ENCODE assay signal across 1 cellular context in the genomic region with DNA sequence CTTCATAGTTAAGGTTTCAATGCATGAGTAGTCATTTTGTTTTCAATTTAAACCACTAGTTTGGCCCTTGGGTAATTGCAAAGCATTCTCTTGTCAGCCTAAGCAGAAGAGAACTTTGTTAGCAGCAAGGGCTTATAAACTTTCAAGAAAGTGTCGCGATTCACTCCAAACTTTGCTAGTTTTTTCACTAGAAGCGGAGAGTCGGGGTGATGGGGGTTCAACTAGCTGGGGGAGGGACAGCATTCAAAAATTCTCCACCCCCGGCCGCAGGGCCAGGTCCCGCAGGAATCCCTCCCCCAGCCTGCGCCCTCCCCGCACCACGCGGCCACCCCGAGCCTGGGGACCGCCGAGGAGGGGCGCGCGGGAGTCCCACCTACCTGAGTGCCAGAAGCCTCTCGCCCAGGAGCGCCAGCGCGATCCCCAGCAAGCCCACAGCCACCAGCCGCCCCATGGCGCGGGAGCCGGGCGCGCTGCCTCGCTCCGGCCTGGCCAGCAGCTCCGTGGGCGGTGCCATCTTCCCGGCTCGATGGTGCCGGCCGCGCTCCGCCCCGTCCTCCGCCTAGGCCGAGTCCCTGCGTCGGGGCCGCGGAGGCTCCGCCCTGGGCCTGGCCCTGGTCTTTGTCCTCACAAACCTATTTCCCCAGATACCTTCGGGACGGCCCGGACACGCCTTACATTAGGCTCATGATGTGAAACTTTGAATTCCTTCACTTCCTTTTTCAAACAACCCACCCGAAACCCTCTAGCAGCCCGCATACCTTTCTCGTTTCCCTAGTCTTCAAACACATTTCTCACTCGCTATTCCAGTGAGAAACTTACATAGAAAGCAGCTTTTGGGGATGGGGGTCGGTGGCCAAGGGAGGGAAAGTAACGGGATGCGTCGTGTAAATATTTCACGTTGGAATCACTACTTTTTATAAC.
TF ChIP-seq lines count a peak whose summit lies in the region.

Gene PON2, minus strand, starts transcription at position 528 of the 921 bp plus-strand sequence. Its CDS starts 77 bp downstream, at position 451.

TF ChIP-seq in HEK293, 187 proteins besides CTCF, POLR2A, EP300 and RAD21 (continued from another document and continues in another):
- no peak for TF ChIP-seq ZBTB21 (tag by site-specific recombination; IDR thresholded peaks at IDR 0.05)
- 0 out of 2 replicates have a peak, but pooled peaks have one; percentile 16 for TF ChIP-seq ZSCAN16 (tag by site-specific recombination; IDR thresholded peaks at IDR 0.05)
- TF ChIP-seq ZNF10 (tag by site-specific recombination; IDR thresholded peaks at IDR 0.05) = no peak
- no peak for TF ChIP-seq ZNF391 (tag by site-specific recombination; IDR thresholded peaks at IDR 0.05; ENCODE audit: borderline replicate concordance, low read depth)
- no peak for TF ChIP-seq ZNF362 (tag by site-specific recombination; IDR thresholded peaks at IDR 0.05)
- TF ChIP-seq, protein P1, sequence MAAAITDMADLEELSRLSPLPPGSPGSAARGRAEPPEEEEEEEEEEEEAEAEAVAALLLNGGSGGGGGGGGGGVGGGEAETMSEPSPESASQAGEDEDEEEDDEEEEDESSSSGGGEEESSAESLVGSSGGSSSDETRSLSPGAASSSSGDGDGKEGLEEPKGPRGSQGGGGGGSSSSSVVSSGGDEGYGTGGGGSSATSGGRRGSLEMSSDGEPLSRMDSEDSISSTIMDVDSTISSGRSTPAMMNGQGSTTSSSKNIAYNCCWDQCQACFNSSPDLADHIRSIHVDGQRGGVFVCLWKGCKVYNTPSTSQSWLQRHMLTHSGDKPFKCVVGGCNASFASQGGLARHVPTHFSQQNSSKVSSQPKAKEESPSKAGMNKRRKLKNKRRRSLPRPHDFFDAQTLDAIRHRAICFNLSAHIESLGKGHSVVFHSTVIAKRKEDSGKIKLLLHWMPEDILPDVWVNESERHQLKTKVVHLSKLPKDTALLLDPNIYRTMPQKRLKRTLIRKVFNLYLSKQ (tag by site-specific recombination; IDR thresholded peaks at IDR 0.05; ENCODE audit: borderline replicate concordance) = no peak
- peak; percentile 49; the same call in 1 of the 2 replicates for TF ChIP-seq ZNF600 (tag by site-specific recombination; IDR thresholded peaks at IDR 0.05)
- no peak for TF ChIP-seq OVOL3 (tag by site-specific recombination; IDR thresholded peaks at IDR 0.05)
- TF ChIP-seq ZNF548 (tag by site-specific recombination; IDR thresholded peaks at IDR 0.05) = no peak
- TF ChIP-seq SP7 (tag by site-specific recombination; IDR thresholded peaks at IDR 0.05) = peak; percentile 21; the same call in 1 of the 2 replicates
- no peak for TF ChIP-seq ZNF280C (tag by site-specific recombination; IDR thresholded peaks at IDR 0.05)
- TF ChIP-seq ZNF366 (tag by site-specific recombination; conservative IDR thresholded peaks at IDR 0.05) = no peak
- peak; percentile 26; the same call in 1 of the 2 replicates for TF ChIP-seq ZBTB48 (tag by site-specific recombination; IDR thresholded peaks at IDR 0.05)
- peak; percentile 57 for TF ChIP-seq PRDM1 (tag by site-specific recombination; IDR thresholded peaks at IDR 0.05)
- no peak for TF ChIP-seq ZNF221 (tag by site-specific recombination; IDR thresholded peaks at IDR 0.05; ENCODE audit: borderline replicate concordance)
- TF ChIP-seq, protein P2, sequence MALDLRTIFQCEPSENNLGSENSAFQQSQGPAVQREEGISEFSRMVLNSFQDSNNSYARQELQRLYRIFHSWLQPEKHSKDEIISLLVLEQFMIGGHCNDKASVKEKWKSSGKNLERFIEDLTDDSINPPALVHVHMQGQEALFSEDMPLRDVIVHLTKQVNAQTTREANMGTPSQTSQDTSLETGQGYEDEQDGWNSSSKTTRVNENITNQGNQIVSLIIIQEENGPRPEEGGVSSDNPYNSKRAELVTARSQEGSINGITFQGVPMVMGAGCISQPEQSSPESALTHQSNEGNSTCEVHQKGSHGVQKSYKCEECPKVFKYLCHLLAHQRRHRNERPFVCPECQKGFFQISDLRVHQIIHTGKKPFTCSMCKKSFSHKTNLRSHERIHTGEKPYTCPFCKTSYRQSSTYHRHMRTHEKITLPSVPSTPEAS (tag by site-specific recombination; IDR thresholded peaks at IDR 0.05) = no peak
- TF ChIP-seq, protein P3, sequence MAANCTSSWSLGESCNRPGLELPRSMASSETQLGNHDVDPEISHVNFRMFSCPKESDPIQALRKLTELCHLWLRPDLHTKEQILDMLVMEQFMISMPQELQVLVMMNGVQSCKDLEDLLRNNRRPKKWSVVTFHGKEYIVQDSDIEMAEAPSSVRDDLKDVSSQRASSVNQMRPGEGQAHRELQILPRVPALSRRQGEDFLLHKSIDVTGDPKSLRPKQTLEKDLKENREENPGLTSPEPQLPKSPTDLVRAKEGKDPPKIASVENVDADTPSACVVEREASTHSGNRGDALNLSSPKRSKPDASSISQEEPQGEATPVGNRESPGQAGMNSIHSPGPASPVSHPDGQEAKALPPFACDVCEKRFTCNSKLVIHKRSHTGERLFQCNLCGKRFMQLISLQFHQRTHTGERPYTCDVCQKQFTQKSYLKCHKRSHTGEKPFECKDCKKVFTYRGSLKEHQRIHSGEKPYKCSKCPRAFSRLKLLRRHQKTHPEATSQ (tag by site-specific recombination; IDR thresholded peaks at IDR 0.05) = peak; percentile 60; the same call in 1 of the 2 replicates
- no peak for TF ChIP-seq ZNF19 (tag by site-specific recombination; IDR thresholded peaks at IDR 0.05; ENCODE audit: low read depth)
- TF ChIP-seq ZNF544 (tag by site-specific recombination; IDR thresholded peaks at IDR 0.05) = no peak
- peak; percentile 68 for TF ChIP-seq SP2 (tag by site-specific recombination; IDR thresholded peaks at IDR 0.05)
- TF ChIP-seq ZNF701 (tag by site-specific recombination; IDR thresholded peaks at IDR 0.05) = no peak
- no peak for TF ChIP-seq ZNF768 (tag by site-specific recombination; IDR thresholded peaks at IDR 0.05)
- no peak for TF ChIP-seq ZSCAN18 (tag by site-specific recombination; IDR thresholded peaks at IDR 0.05)
- TF ChIP-seq ZNF518A (tag by site-specific recombination; conservative IDR thresholded peaks at IDR 0.05; ENCODE audit: low read depth) = 0 out of 2 replicates have a peak, but pooled peaks have one; percentile 20
- no peak for TF ChIP-seq ZNF280D (tag by site-specific recombination; IDR thresholded peaks at IDR 0.05)
- TF ChIP-seq ZNF155 (tag by site-specific recombination; IDR thresholded peaks at IDR 0.05) = no peak
- no peak for TF ChIP-seq KLF16 (tag by site-specific recombination; IDR thresholded peaks at IDR 0.05)
- no peak for TF ChIP-seq ZNF16 (tag by site-specific recombination; IDR thresholded peaks at IDR 0.05; ENCODE audit: low read depth)
- TF ChIP-seq ZNF626 (tag by site-specific recombination; IDR thresholded peaks at IDR 0.05) = no peak
- TF ChIP-seq ZNF114 (tag by site-specific recombination; IDR thresholded peaks at IDR 0.05) = no peak
- no peak for TF ChIP-seq ZNF473 (tag by site-specific recombination; IDR thresholded peaks at IDR 0.05)
- TF ChIP-seq ZNF670 (tag by site-specific recombination; IDR thresholded peaks at IDR 0.05; ENCODE audit: low read depth) = no peak
- TF ChIP-seq ZNF561 (tag by site-specific recombination; IDR thresholded peaks at IDR 0.05; ENCODE audit: borderline replicate concordance) = peak; percentile 88
- no peak; the same call in 1 of the 2 replicates for TF ChIP-seq ZNF501 (tag by site-specific recombination; IDR thresholded peaks at IDR 0.05)
- no peak for TF ChIP-seq ZNF174 (tag by site-specific recombination; IDR thresholded peaks at IDR 0.05)
- TF ChIP-seq, protein P4, sequence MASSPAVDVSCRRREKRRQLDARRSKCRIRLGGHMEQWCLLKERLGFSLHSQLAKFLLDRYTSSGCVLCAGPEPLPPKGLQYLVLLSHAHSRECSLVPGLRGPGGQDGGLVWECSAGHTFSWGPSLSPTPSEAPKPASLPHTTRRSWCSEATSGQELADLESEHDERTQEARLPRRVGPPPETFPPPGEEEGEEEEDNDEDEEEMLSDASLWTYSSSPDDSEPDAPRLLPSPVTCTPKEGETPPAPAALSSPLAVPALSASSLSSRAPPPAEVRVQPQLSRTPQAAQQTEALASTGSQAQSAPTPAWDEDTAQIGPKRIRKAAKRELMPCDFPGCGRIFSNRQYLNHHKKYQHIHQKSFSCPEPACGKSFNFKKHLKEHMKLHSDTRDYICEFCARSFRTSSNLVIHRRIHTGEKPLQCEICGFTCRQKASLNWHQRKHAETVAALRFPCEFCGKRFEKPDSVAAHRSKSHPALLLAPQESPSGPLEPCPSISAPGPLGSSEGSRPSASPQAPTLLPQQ (tag by site-specific recombination; IDR thresholded peaks at IDR 0.05) = peak; percentile 69; the same call in 1 of the 2 replicates
